In genomic region chr9:128026255-128027165, GRCh38 we compare ENCODE assay signal across 8 cellular contexts. TPM values are rescaled to one million over a fixed set of nuclear protein-coding genes. Genes with fewer than 3 reads are reported as not detected.
A peak's percentile ranks its signal among the peaks of the same experiment; 100 is the strongest.
DNase-seq lines count a peak whose midpoint lies in the region; ATAC-seq and TF ChIP-seq lines count a peak whose summit lies in the region.

No MANE protein-coding gene starts in this region.

- H3K4me3 ChIP-seq in BLaER1 (no peak overlapping the region), A673 (ENCODE audit: low read depth, low read length, poor library complexity, severe bottlenecking) (no peak overlapping the region)

- H3K36me3 Mint-ChIP-seq in H9 (ENCODE audit: insufficient read depth in 1 of 3, low read depth in 3 of 3), result no peaks in the 10 kb centered on the region
- H3K36me3 Mint-ChIP-seq in activated B cell treated with CpG ODN at 0.5 μM for 24 hours (ENCODE audit: low read depth), result no peaks in the 10 kb centered on the region

- no peaks in the 10 kb centered on the region for H3K79me2 ChIP-seq in H9 (ENCODE audit: insufficient read depth, low read length)

- DNase-seq in H9 (no peak), activated B cell treated with CpG ODN at 0.5 μM for 24 hours (peak; percentile 53), A673 (ENCODE audit: low spot score) (no peak)
- DNase-seq in effector CD4-positive, alpha-beta T cell, result peak; percentile 84
- DNase-seq in stimulated activated CD4-positive, alpha-beta T cell treated with anti-CD3 and anti-CD28 coated beads, Interleukin-4, amount 100 ng/mL, for 1 hour, result peak; percentile 64

- H3K27me3 Mint-ChIP-seq in H9 (ENCODE audit: low read depth), result peaks cover 3% of the 10 kb centered on the region
- H3K27me3 Mint-ChIP-seq in activated B cell treated with CpG ODN at 0.5 μM for 24 hours, result no peaks in the 10 kb centered on the region

- H3K9me3 Mint-ChIP-seq in H9, result no peaks in the 10 kb centered on the region
- no peaks in the 10 kb centered on the region for H3K9me3 Mint-ChIP-seq in activated B cell treated with CpG ODN at 0.5 μM for 24 hours

- H3K27ac Mint-ChIP-seq in H9 (peak overlapping the region in 2 of 3 experiments; percentile 46 to 80; a peak in 2 of 7 replicates), activated B cell treated with CpG ODN at 0.5 μM for 24 hours (peak overlapping the region; percentile 88)

- POLR2A ChIA-PET in activated B cell treated with CpG ODN at 0.5 μM for 24 hours (lab: Charles Lee) (interaction anchor here (0.9 to 6.7 kb wide), 17 partner anchors 8 to 89 kb away, joined by 3 to 69 read pairs (median 6); partner anchors contain the start of gene EEIG1), A673 (lab: Charles Lee; ENCODE audit: low non-redundant PET) (no interaction called here)

- H2BK5ac ChIP-seq in H9 (ENCODE audit: insufficient read length, low read length), result no peak overlapping the region

- no peaks in the 10 kb centered on the region for H3K79me1 ChIP-seq in H9 (ENCODE audit: insufficient read depth, low read depth, low read length, poor library complexity, severe bottlenecking)

- H3K27me3 ChIP-seq in BLaER1 (no peaks in the 10 kb centered on the region), H9 (ENCODE audit: insufficient read depth, low read length) (no peaks in the 10 kb centered on the region), A673 (replicated peaks; ENCODE audit: insufficient read depth, low read depth, low read length, poor library complexity) (no peaks in the 10 kb centered on the region)

- H3K9me3 ChIP-seq in BLaER1 (no peaks in the 10 kb centered on the region), H9 (ENCODE audit: control insufficient read depth, low read depth, low read length) (no peaks in the 10 kb centered on the region), A673 (ENCODE audit: low read depth, low read length, poor library complexity, severe bottlenecking) (no peaks in the 10 kb centered on the region)

- no peak overlapping the region for H4K5ac ChIP-seq in H9 (ENCODE audit: insufficient read length, low read depth, low read length)

- H4K20me1 ChIP-seq in BLaER1 (no peaks in the 10 kb centered on the region), H9 (ENCODE audit: control insufficient read depth, insufficient read depth, insufficient read length) (no peaks in the 10 kb centered on the region)

- no peak overlapping the region for H2BK15ac ChIP-seq in H9 (ENCODE audit: low read depth, low read length)

- H3T11ph ChIP-seq in H9 (ENCODE audit: low read length), result no peak overlapping the region

- intact Hi-C loops in activated B cell treated with CpG ODN at 0.5 μM for 24 hours (cut with micrococcal nuclease), result loop anchor here (1.0 to 2.0 kb wide), 4 partner anchors 19 to 56 kb away; partner anchors contain the start of gene NAIF1
- intact Hi-C loops in A673 (cut with micrococcal nuclease; ENCODE audit: unreplicated experiment), result no loop called here

- peaks cover 79% of the 10 kb centered on the region for H3K4me1 ChIP-seq in BLaER1
- H3K4me1 ChIP-seq in H9 (ENCODE audit: insufficient read depth, low read length), result no peaks in the 10 kb centered on the region
- no peaks in the 10 kb centered on the region for H3K4me1 ChIP-seq in A673 (ENCODE audit: insufficient read depth, low read length, poor library complexity, severe bottlenecking)

- H3K4me2 ChIP-seq in BLaER1 (peak overlapping the region; percentile 71), H9 (ENCODE audit: insufficient read depth, insufficient read length, low read length) (no peak overlapping the region)

- H3K23ac ChIP-seq in H9 (ENCODE audit: insufficient read length, low read depth, low read length), result no peak overlapping the region

- H3K4me1 Mint-ChIP-seq in H9 (peaks cover 2 to 3% of the 10 kb centered on the region in 2 experiments; a peak in 1 of 4 replicates), activated B cell treated with CpG ODN at 0.5 μM for 24 hours (peaks cover 84% of the 10 kb centered on the region)

- no TSS peak for BruUV-seq in A673 (replicated peaks; lab: Mats Ljungman, UMichigan)

- H3K9ac ChIP-seq in BLaER1, result peak overlapping the region; percentile 17; the same call in 1 of the 2 replicates
- H3K9ac ChIP-seq in H9 (ENCODE audit: extremely low read depth, insufficient read length, low read length), result no peak overlapping the region

- H3K36me3 ChIP-seq in BLaER1 (no peaks in the 10 kb centered on the region), A673 (ENCODE audit: insufficient read depth, low read length, poor library complexity, severe bottlenecking) (no peaks in the 10 kb centered on the region)

- CTCF ChIA-PET in activated B cell treated with CpG ODN at 0.5 μM for 24 hours (lab: Charles Lee), result interaction anchor here (0.8 to 5.7 kb wide), 6 partner anchors 8 to 83 kb away, joined by 3 to 34 read pairs (median 6); no protein-coding TSS in a partner anchor
- CTCF ChIA-PET in A673 (lab: Charles Lee), result interaction anchor here (1.8 kb wide), 1 partner anchor 84 kb away, joined by 4 read pairs; no protein-coding TSS in a partner anchor

- no CpG with 5 or more reads among the region's 19 CpGs for WGBS in H9 (ENCODE audit: extremely low coverage, insufficient read length, low lambda C conversion rate)

- no peak overlapping the region for H3K4ac ChIP-seq in H9 (ENCODE audit: low read depth, low read length)

- no peak overlapping the region for H3K18ac ChIP-seq in H9 (ENCODE audit: insufficient read length, low read depth, low read length)

- no peak overlapping the region for H3K56ac ChIP-seq in H9 (ENCODE audit: insufficient read length, low read depth, low read length)

- H2AFZ ChIP-seq in H9 (ENCODE audit: low read length), result no peak overlapping the region

- no peak overlapping the region for H2BK20ac ChIP-seq in H9 (ENCODE audit: low read depth, low read length, poor library complexity, severe bottlenecking)

- H3K4me3 Mint-ChIP-seq in H9, result no peak overlapping the region
- H3K4me3 Mint-ChIP-seq in activated B cell treated with CpG ODN at 0.5 μM for 24 hours, result peak overlapping the region; percentile 67

- H3K23me2 ChIP-seq in H9 (ENCODE audit: insufficient read length, low read depth, low read length, poor library complexity, severe bottlenecking), result no peaks in the 10 kb centered on the region

- H2AK5ac ChIP-seq in H9 (ENCODE audit: insufficient read length, low read length), result no peak overlapping the region

- peak; percentile 81 for ATAC-seq in activated B cell treated with CpG ODN at 0.5 μM for 24 hours (ENCODE audit: low read depth)
- no peak for ATAC-seq in HG03280 (IDR thresholded peaks at IDR 0.05; ENCODE audit: unreplicated experiment)
- no peak for ATAC-seq in GM19023 (IDR thresholded peaks at IDR 0.05; ENCODE audit: unreplicated experiment)

- no peak overlapping the region; the same call in 1 of the 2 replicates for H3K14ac ChIP-seq in H9 (ENCODE audit: insufficient read depth, low read length)

- no peak for TF ChIP-seq CTCF in H9 (conservative IDR thresholded peaks at IDR 0.05)
- no peak for TF ChIP-seq CTCF in activated B cell treated with CpG ODN at 0.5 μM for 24 hours (IDR thresholded peaks at IDR 0.05)
- no peak for TF ChIP-seq CTCF in A673 (conservative IDR thresholded peaks at IDR 0.05; ENCODE audit: low read depth, low read length)

- H4K8ac ChIP-seq in H9 (replicated peaks; ENCODE audit: insufficient read length, low read depth, low read length), result no peak overlapping the region

- H4K91ac ChIP-seq in H9 (ENCODE audit: insufficient read length, low read depth, low read length), result no peak overlapping the region

- H2BK120ac ChIP-seq in H9 (ENCODE audit: low read depth, low read length, poor library complexity, severe bottlenecking), result no peak overlapping the region

- H2BK12ac ChIP-seq in H9 (ENCODE audit: insufficient read length, low read depth, low read length), result no peak overlapping the region

- H3K27ac ChIP-seq in BLaER1 (no peak overlapping the region), H9 (ENCODE audit: insufficient read length, low read depth, low read length) (no peak overlapping the region), A673 (ENCODE audit: low read depth, low read length, poor library complexity, severe bottlenecking) (no peak overlapping the region)

RNA-seq across cellular contexts. Expression of gene NAIF1, which starts 40.6 kb away (rescaled TPM):
- total RNA-seq in H9 (2021) (6.3 TPM in 2 replicates), activated B cell treated with CpG ODN at 0.5 μM for 24 hours (10.4 and 11.1 TPM in 2 replicates), A673 (2021) (9.3 and 10.8 TPM in 2 replicates)

RNA-seq across cellular contexts. Expression of gene SLC25A25, which starts 41.5 kb away (rescaled TPM):
- 16.0 and 16.9 TPM in 2 replicates for total RNA-seq in H9 (2021)
- total RNA-seq in activated B cell treated with CpG ODN at 0.5 μM for 24 hours, result 8.0 and 9.4 TPM in 2 replicates
- total RNA-seq in A673 (2021), result 24.7 and 26.1 TPM in 2 replicates

RNA-seq across cellular contexts. Expression of gene EEIG1, which starts 45.7 kb away (rescaled TPM):
- total RNA-seq in H9 (2021) (52.3 and 59.5 TPM in 2 replicates), activated B cell treated with CpG ODN at 0.5 μM for 24 hours (65.8 and 88.1 TPM in 2 replicates), A673 (2021) (30.0 and 34.1 TPM in 2 replicates)

Comparison
In these comparisons a context has a peak if more than half of its experiments do, and no peak if none do; other contexts are left out.
1. DNase-seq: peak in activated B cell treated with CpG ODN at 0.5 μM for 24 hours (single experiment), effector CD4-positive, alpha-beta T cell (single experiment) and stimulated activated CD4-positive, alpha-beta T cell treated with anti-CD3 and anti-CD28 coated beads, Interleukin-4, amount 100 ng/mL, for 1 hour (single experiment); none in H9 (single experiment) and A673 (single experiment).